In genomic region chr1:83798965-83799364, GRCh38 we compare ENCODE assay signal across 30 cellular contexts.
"Had no signal": no experiment of that assay in that cellular context is flagged by ENCODE, and none has a peak within 500 bp of the region (broad histone marks: within the 10 kb centered on the region; RNA-seq: fewer than 3 reads in every experiment).

No MANE protein-coding gene starts in this region.

- H3K4me1 Mint-ChIP-seq: activated CD4-positive, alpha-beta T cell treated with anti-CD3 and anti-CD28 coated beads, Interleukin-2, amount 10 ng/mL, durations not matched to agents 24 days and 14 days; activated naive CD8-positive, alpha-beta T cell treated with anti-CD3 and anti-CD28 coated beads for 36 hours; activated T-helper 17 cell treated with anti-CD3 and anti-CD28 coated beads, Interleukin-2, amount 50 U/mL, for 72 hours; central memory CD8-positive, alpha-beta T cell had no signal

- H3K36me3 ChIP-seq: cardiac muscle cell, MG63, SJCRH30 had no signal

- ATAC-seq: activated CD8-positive, alpha-beta T cell treated with anti-CD3 and anti-CD28 coated beads for 36 hours; activated T-cell treated with anti-CD3 and anti-CD28 coated beads, Interleukin-2, amount 50 U/mL, for 72 hours; activated T-helper 17 cell treated with anti-CD3 and anti-CD28 coated beads, Interleukin-2, amount 50 U/mL, for 72 hours; Panc1 had no signal

- H3K9me3 Mint-ChIP-seq: activated CD4-positive, alpha-beta T cell treated with anti-CD3 and anti-CD28 coated beads, Interleukin-2, amount 10 ng/mL, durations not matched to agents 24 days and 14 days; activated CD8-positive, alpha-beta T cell treated with anti-CD3 and anti-CD28 coated beads for 36 hours; activated naive CD8-positive, alpha-beta T cell treated with anti-CD3 and anti-CD28 coated beads for 36 hours; activated T-cell treated with anti-CD3 and anti-CD28 coated beads, Interleukin-2, amount 50 U/mL, for 72 hours; activated T-helper 17 cell treated with anti-CD3 and anti-CD28 coated beads, Interleukin-2, amount 50 U/mL, for 72 hours; central memory CD8-positive, alpha-beta T cell had no signal

- H3K4me3 ChIP-seq: cardiac muscle cell, MG63, SJCRH30, SK-N-MC had no signal

- H3K9me3 ChIP-seq: MG63, SJCRH30 had no signal

- H3K27ac ChIP-seq: cardiac muscle cell, SJCRH30, SK-N-MC had no signal

- H3K27ac Mint-ChIP-seq: activated CD4-positive, alpha-beta T cell treated with anti-CD3 and anti-CD28 coated beads, Interleukin-2, amount 10 ng/mL, durations not matched to agents 24 days and 14 days; activated CD8-positive, alpha-beta T cell treated with anti-CD3 and anti-CD28 coated beads for 36 hours; activated naive CD8-positive, alpha-beta T cell treated with anti-CD3 and anti-CD28 coated beads for 36 hours; activated T-cell treated with anti-CD3 and anti-CD28 coated beads, Interleukin-2, amount 50 U/mL, for 72 hours; activated T-helper 17 cell treated with anti-CD3 and anti-CD28 coated beads, Interleukin-2, amount 50 U/mL, for 72 hours had no signal

- H3K4me3 Mint-ChIP-seq: activated CD4-positive, alpha-beta T cell treated with anti-CD3 and anti-CD28 coated beads, Interleukin-2, amount 10 ng/mL, durations not matched to agents 24 days and 14 days; activated CD8-positive, alpha-beta T cell treated with anti-CD3 and anti-CD28 coated beads for 36 hours; activated naive CD8-positive, alpha-beta T cell treated with anti-CD3 and anti-CD28 coated beads for 36 hours; activated T-cell treated with anti-CD3 and anti-CD28 coated beads, Interleukin-2, amount 50 U/mL, for 72 hours; activated T-helper 17 cell treated with anti-CD3 and anti-CD28 coated beads, Interleukin-2, amount 50 U/mL, for 72 hours; central memory CD8-positive, alpha-beta T cell had no signal

- DNase-seq: activated CD4-positive, alpha-beta T cell treated with anti-CD3 and anti-CD28 coated beads, Interleukin-2, amount 10 ng/mL, durations not matched to agents 24 days and 14 days; activated CD4-positive, alpha-beta T cell treated with anti-CD3 and anti-CD28 coated beads, Interleukin-2, amount 50 U/mL, for 4 hours; activated CD8-positive, alpha-beta T cell treated with anti-CD3 and anti-CD28 coated beads for 36 hours; activated effector memory CD4-positive, alpha-beta T cell treated with anti-CD3 and anti-CD28 coated beads, Interleukin-2, amount 50 U/mL, for 16 hours; activated naive CD4-positive, alpha-beta T cell; activated naive CD4-positive, alpha-beta T cell treated with anti-CD3 and anti-CD28 coated beads, Interleukin-2, amount 50 U/mL, for 16 hours; activated naive CD8-positive, alpha-beta T cell treated with anti-CD3 and anti-CD28 coated beads for 36 hours; activated T-cell treated with anti-CD3 and anti-CD28 coated beads, Interleukin-2, amount 50 U/mL, for 1 hour; activated T-cell treated with anti-CD3 and anti-CD28 coated beads, Interleukin-2, amount 50 U/mL, for 72 hours; amniotic stem cell; aorta; Kasumi-1; KG1; MG63; NCI-H1048; NCI-H1436; NCI-H1930; NCI-H2081 treated with DMSO at 0.1 percent for 48 hours; NCI-H2171; NCI-H510A treated with DMSO at 0.1 percent for 48 hours; NCI-H526 treated with DMSO at 0.1 percent for 48 hours; NCI-H774; SHP77; SJCRH30; T1000 had no signal

- H3K27me3 ChIP-seq: cardiac muscle cell, MG63, SJCRH30 had no signal

- H3K27me3 Mint-ChIP-seq: activated CD4-positive, alpha-beta T cell treated with anti-CD3 and anti-CD28 coated beads, Interleukin-2, amount 10 ng/mL, durations not matched to agents 24 days and 14 days; activated CD8-positive, alpha-beta T cell treated with anti-CD3 and anti-CD28 coated beads for 36 hours; activated naive CD8-positive, alpha-beta T cell treated with anti-CD3 and anti-CD28 coated beads for 36 hours; central memory CD8-positive, alpha-beta T cell had no signal
